In genomic region chr13:37636701-37637100, GRCh38 we compare ENCODE assay signal across 25 cellular contexts. TPM values are rescaled to one million over a fixed set of nuclear protein-coding genes. Genes with fewer than 3 reads are reported as not detected.
"Had no signal": no experiment of that assay in that cellular context is flagged by ENCODE, and none has a peak within 500 bp of the region (broad histone marks: within the 10 kb centered on the region; RNA-seq: fewer than 3 reads in every experiment).

No MANE protein-coding gene starts in this region.

- H3K27ac ChIP-seq: brain microvascular endothelial cell, cardiac muscle cell, PC-9 had no signal

- H3K4me3 ChIP-seq: cardiac muscle cell, PC-9 had no signal

- H3K36me3 ChIP-seq: cardiac muscle cell had no signal

- DNase-seq: activated CD4-positive, alpha-beta memory T cell treated with anti-CD3 and anti-CD28 coated beads, Interleukin-2, amount 10 ng/mL, durations not matched to agents 7 days and 5 days; activated CD4-positive, alpha-beta T cell treated with anti-CD3 and anti-CD28 coated beads, Interleukin-2, amount 10 ng/mL, durations not matched to agents 7 days and 5 days; activated CD4-positive, CD25-positive, alpha-beta regulatory T cell; activated gamma-delta T cell; activated naive CD4-positive, alpha-beta T cell treated with anti-CD3 and anti-CD28 coated beads for 36 hours; activated T-cell treated with anti-CD3 and anti-CD28 coated beads for 4 hours; activated T-cell treated with anti-CD3 and anti-CD28 coated beads, Interleukin-2, amount 50 U/mL, for 48 hours; amygdala; brain microvascular endothelial cell; KBM-7; NCI-H1105 treated with DMSO at 0.1 percent for 48 hours; NCI-H1436 treated with DMSO at 0.1 percent for 48 hours; NCI-H187; NCI-H2081 treated with DMSO at 0.1 percent for 48 hours; NCI-H446; NCI-H524; NCI-H748 treated with DMSO at 0.1 percent for 48 hours; PC-9; SHP77 treated with DMSO at 0.1 percent for 48 hours; T-helper 1 cell had no signal

- H3K27me3 ChIP-seq: brain microvascular endothelial cell, cardiac muscle cell had no signal

- ATAC-seq: activated T-helper 17 cell treated with anti-CD3 and anti-CD28 coated beads, Interleukin-2, amount 50 U/mL, for 72 hours had no signal

- H2AFZ ChIP-seq: PC-9 had no signal

- H3K4me2 ChIP-seq: PC-9 had no signal

RNA-seq across cellular contexts. Expression of gene POSTN, which starts 38.1 kb away (rescaled TPM):
- total RNA-seq: activated CD4-positive, alpha-beta memory T cell treated with anti-CD3 and anti-CD28 coated beads, Interleukin-2, amount 10 ng/mL, durations not matched to agents 7 days and 5 days; activated CD4-positive, alpha-beta T cell treated with anti-CD3 and anti-CD28 coated beads, Interleukin-2, amount 10 ng/mL, durations not matched to agents 7 days and 5 days; activated CD8-positive, alpha-beta memory T cell treated with anti-CD3 and anti-CD28 coated beads for 36 hours; activated naive CD4-positive, alpha-beta T cell treated with anti-CD3 and anti-CD28 coated beads for 36 hours; activated T-helper 17 cell treated with anti-CD3 and anti-CD28 coated beads, Interleukin-2, amount 50 U/mL, for 72 hours; PC-9; SK-MEL-5; T-helper 2 cell treated with Interferon-gamma antibody and Interleukin-4, amounts not matched to agents 100 ng/mL and 5 ng/mL, for 36 hours had no signal
